In genomic region chr17:10197721-10198508, GRCh38 we compare ENCODE assay signal across 8 cellular contexts. TPM values are rescaled to one million over a fixed set of nuclear protein-coding genes. Genes with fewer than 3 reads are reported as not detected.
A peak's percentile ranks its signal among the peaks of the same experiment; 100 is the strongest.
DNase-seq lines count a peak whose midpoint lies in the region; ATAC-seq and TF ChIP-seq lines count a peak whose summit lies in the region.

No MANE protein-coding gene starts in this region.

- H3K4me2 ChIP-seq in smooth muscle cell: peak overlapping the region; percentile 86

- H3K4me3 ChIP-seq in iPS DF 6.9 (ENCODE audit: low read length): peak overlapping the region; percentile 47; the same call in 1 of the 2 replicates
- H3K4me3 ChIP-seq in smooth muscle cell: peak overlapping the region; percentile 93

- H3K79me2 ChIP-seq in smooth muscle cell (ENCODE audit: low read depth): peaks cover 57% of the 10 kb centered on the region

- peak; percentile 32 for ATAC-seq in GM21360 (IDR thresholded peaks at IDR 0.05; ENCODE audit: unreplicated experiment)
- no peak for ATAC-seq in T-helper 17 cell
- no peak for ATAC-seq in HG03045 (IDR thresholded peaks at IDR 0.05; ENCODE audit: unreplicated experiment)

- H3K27me3 Mint-ChIP-seq in T-helper 17 cell: peaks cover 23% of the 10 kb centered on the region

- H3K9me3 ChIP-seq in T-helper 17 cell (ENCODE audit: control insufficient read depth, low read length, poor library complexity, severe bottlenecking): no peaks in the 10 kb centered on the region
- no peaks in the 10 kb centered on the region for H3K9me3 ChIP-seq in iPS DF 6.9 (ENCODE audit: control insufficient read depth, insufficient read depth, low read length)
- H3K9me3 ChIP-seq in smooth muscle cell (replicated peaks; ENCODE audit: low read depth): no peaks in the 10 kb centered on the region

- H3F3A ChIP-seq in smooth muscle cell (ENCODE audit: low read depth): peaks cover 31% of the 10 kb centered on the region

- no peaks in the 10 kb centered on the region for H3K36me3 ChIP-seq in iPS DF 6.9 (ENCODE audit: control insufficient read depth, insufficient read depth, low read length)
- H3K36me3 ChIP-seq in smooth muscle cell (ENCODE audit: low read depth): no peaks in the 10 kb centered on the region

- peak overlapping the region; percentile 4 for H3K4me3 Mint-ChIP-seq in T-helper 17 cell

- WGBS in iPS DF 6.9 (ENCODE audit: insufficient coverage, insufficient read length): no CpG with 5 or more reads among the region's 90 CpGs
- 2% methylated on average over 87 of the region's 90 CpGs for WGBS in smooth muscle cell (ENCODE audit: low lambda C conversion rate)

- H3K36me3 Mint-ChIP-seq in T-helper 17 cell (ENCODE audit: low read depth): peaks cover under 1% of the 10 kb centered on the region

- no peak for TF ChIP-seq CTCF in smooth muscle cell (IDR thresholded peaks at IDR 0.05; ENCODE audit: borderline replicate concordance, insufficient read depth, poor library complexity, severe bottlenecking)

- no peak overlapping the region for H3K27ac Mint-ChIP-seq in T-helper 17 cell

- no peak overlapping the region for H3K27ac ChIP-seq in iPS DF 6.9 (ENCODE audit: low read length)
- H3K27ac ChIP-seq in smooth muscle cell (ENCODE audit: low read depth): peak overlapping the region; percentile 59

- peaks cover 2% of the 10 kb centered on the region for H3K4me1 Mint-ChIP-seq in T-helper 17 cell

- H2AFZ ChIP-seq in smooth muscle cell (ENCODE audit: low read depth): peak overlapping the region; percentile 7

- DNase-seq in T-helper 17 cell (no peak), iPS DF 6.9 (ENCODE audit: low read depth, low spot score) (no peak), smooth muscle cell (lab: John Stamatoyannopoulos, UW; ENCODE audit: unreplicated experiment) (no peak), GM19240 (ENCODE audit: insufficient read length, low spot score) (no peak), T-helper 9 cell (no peak), A172 (ENCODE audit: low spot score) (no peak)

- H3K9ac ChIP-seq in smooth muscle cell (ENCODE audit: low read depth): peak overlapping the region; percentile 76

- H4K20me1 ChIP-seq in smooth muscle cell (ENCODE audit: low read depth): peaks cover 37% of the 10 kb centered on the region

- no peaks in the 10 kb centered on the region for H3K4me1 ChIP-seq in iPS DF 6.9 (ENCODE audit: control insufficient read depth, insufficient read depth, low read length)
- peaks cover 3% of the 10 kb centered on the region for H3K4me1 ChIP-seq in smooth muscle cell (ENCODE audit: low read depth)

- H3K27me3 ChIP-seq in iPS DF 6.9 (ENCODE audit: control insufficient read depth, insufficient read depth, low read length) (peaks cover 6% of the 10 kb centered on the region; the same call in 1 of the 2 replicates), smooth muscle cell (ENCODE audit: low read depth) (no peaks in the 10 kb centered on the region)

RNA-seq across cellular contexts. Expression of gene GAS7, which starts 0.5 kb away (rescaled TPM):
- total RNA-seq in T-helper 17 cell (1 to 10 TPM; 1.1 to 5.2 TPM), smooth muscle cell (103 and 127 TPM in 2 replicates)
- 73.9 and 86.8 TPM in 2 replicates for polyA plus RNA-seq in smooth muscle cell
- 0.07 and 0.10 TPM in 2 replicates for total RNA-seq in A172 (2014; rRNA removed; shearing (Covaris generic))

Comparison
In these comparisons a context has a peak if more than half of its experiments do, and no peak if none do; other contexts are left out.
1. RNA of gene GAS7, which starts 0.5 kb away (total RNA-seq): 103 to 127 TPM in smooth muscle cell; 1.1 to 5.2 TPM in T-helper 17 cell and 0.07 to 0.10 TPM in A172; every median in the first group is over 10 times any median in the second.